ENCODE assay signal across 8 cellular contexts in the genomic region with DNA sequence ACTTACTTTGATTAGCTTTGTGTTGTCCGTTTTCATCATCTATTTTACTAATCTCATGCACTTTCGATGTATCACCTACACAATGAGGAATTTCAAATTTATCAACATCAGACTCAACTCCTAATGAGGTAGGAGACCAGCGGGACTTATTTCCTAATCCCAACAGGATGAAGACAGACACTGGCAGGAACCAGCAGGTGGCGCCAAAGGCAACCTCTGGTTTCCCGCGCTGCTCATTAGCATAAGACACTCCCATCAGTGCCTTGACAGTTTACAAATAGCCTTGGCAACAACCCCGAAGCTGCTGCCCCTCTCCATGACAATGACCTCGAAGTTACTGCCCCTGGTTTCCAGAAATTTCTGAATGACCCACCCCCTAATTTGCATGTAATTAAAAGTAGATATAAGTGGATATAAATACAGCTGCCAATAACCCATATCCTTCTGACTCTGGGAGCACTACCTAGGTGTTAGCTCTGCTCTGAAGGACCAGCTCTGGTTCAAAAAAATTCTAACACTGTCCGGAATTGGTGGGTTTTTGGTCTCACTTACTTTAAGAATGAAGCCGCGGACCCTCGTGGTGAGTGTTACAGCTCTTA.
DNase-seq lines count a peak whose midpoint lies in the region; ATAC-seq, FAIRE-seq and TF ChIP-seq lines count a peak whose summit lies in the region.

No MANE protein-coding gene starts in this region.

- H3K4me2 ChIP-seq in hepatocyte: no peak overlapping the region

- H4K20me1 ChIP-seq in hepatocyte (ENCODE audit: insufficient read depth, poor library complexity, severe bottlenecking): no peaks in the 10 kb centered on the region

- FAIRE-seq in D721Med (lab: Jason Lieb, UNC): peak; percentile 16
- no peak for FAIRE-seq in GM12892 (lab: Jason Lieb, UNC)

- no peaks in the 10 kb centered on the region for H3K79me2 ChIP-seq in hepatocyte

- no peak for DNase-seq in D721Med (ENCODE audit: insufficient read length, low spot score)
- peak; percentile 14 for DNase-seq in Jurkat, Clone E6-1 (ENCODE audit: low read depth, low spot score)
- peak; percentile 34 for DNase-seq in activated T-cell treated with anti-CD3 and anti-CD28 coated beads, Interleukin-2, amount 50 U/mL, for 1 hour
- peak; percentile 41 for DNase-seq in hepatocyte (ENCODE audit: low spot score)
- peak; percentile 4 for DNase-seq in stimulated activated CD8-positive, alpha-beta memory T cell treated with anti-CD3 and anti-CD28 coated beads, Interleukin-4, amount 100 ng/mL, for 24 hours (ENCODE audit: low read depth)
- no peak for DNase-seq in spleen
- DNase-seq in GM12892 (ENCODE audit: insufficient read length): no peak

- H3K36me3 ChIP-seq in hepatocyte (replicated peaks; ENCODE audit: insufficient read depth, low read depth) (no peaks in the 10 kb centered on the region), spleen (no peaks in the 10 kb centered on the region)

- peak; percentile 32 for TF ChIP-seq CTCF in D721Med (IDR thresholded peaks at IDR 0.05; ENCODE audit: insufficient read depth, missing control alignments)
- TF ChIP-seq CTCF in hepatocyte (IDR thresholded peaks at IDR 0.05; ENCODE audit: poor library complexity): peak; percentile 47
- peak in 2 of 11 experiments; percentile 14 to 16 for TF ChIP-seq CTCF in spleen (IDR thresholded peaks at IDR 0.05 in 8 of 11, conservative IDR thresholded peaks at IDR 0.05 in 3 of 11)

- no peak for TF ChIP-seq POLR2A in spleen (IDR thresholded peaks at IDR 0.05)
- no peak for TF ChIP-seq POLR2A in GM12892 (IDR thresholded peaks at IDR 0.05; ENCODE audit: low read depth, low read length)

- 82% methylated on average over 12 of the region's 12 CpGs for WGBS in hepatocyte (ENCODE audit: low lambda C conversion rate, missing lambda C conversion rate)
- 83 to 93% (median 89%) methylated on average over 12 of the region's 12 CpGs for WGBS in spleen, 5 donors

- intact Hi-C loops in spleen (cut with DNase I; ENCODE audit: low total_unique reads): no loop called here

- no peak for ATAC-seq in GM21825 (IDR thresholded peaks at IDR 0.05; ENCODE audit: unreplicated experiment)

- no peaks in the 10 kb centered on the region for H3K9me3 ChIP-seq in hepatocyte (ENCODE audit: low read depth)
- H3K9me3 ChIP-seq in spleen: peaks cover 0 to 18% (median 9%) of the 10 kb centered on the region in 8 donors

- no peaks in the 10 kb centered on the region for H3K9me2 ChIP-seq in hepatocyte (replicated peaks; ENCODE audit: insufficient read depth)

- no peak overlapping the region for H2AFZ ChIP-seq in hepatocyte

- H3K27me3 ChIP-seq in hepatocyte (no peaks in the 10 kb centered on the region), spleen (replicated peaks in 1 of 7) (no peaks in the 10 kb centered on the region)

- H3K4me1 ChIP-seq in hepatocyte (ENCODE audit: insufficient read depth): no peaks in the 10 kb centered on the region
- H3K4me1 ChIP-seq in spleen: no peaks in the 10 kb centered on the region

- H3K27ac ChIP-seq in hepatocyte (no peak overlapping the region), spleen (no peak overlapping the region)

- no peak overlapping the region for H3K4me3 ChIP-seq in Jurkat, Clone E6-1 (ENCODE audit: low read length)
- H3K4me3 ChIP-seq in hepatocyte: no peak overlapping the region
- H3K4me3 ChIP-seq in spleen: no peak overlapping the region

Comparison
In these comparisons a context has a peak if more than half of its experiments do, and no peak if none do; other contexts are left out.
1. DNase-seq: peak in Jurkat, Clone E6-1 (single experiment), activated T-cell treated with anti-CD3 and anti-CD28 coated beads, Interleukin-2, amount 50 U/mL, for 1 hour (single experiment), hepatocyte (single experiment) and stimulated activated CD8-positive, alpha-beta memory T cell treated with anti-CD3 and anti-CD28 coated beads, Interleukin-4, amount 100 ng/mL, for 24 hours (single experiment); none in D721Med (single experiment), spleen (single experiment) and GM12892 (single experiment).